ENCODE assay signal across 8 cellular contexts in the genomic region with DNA sequence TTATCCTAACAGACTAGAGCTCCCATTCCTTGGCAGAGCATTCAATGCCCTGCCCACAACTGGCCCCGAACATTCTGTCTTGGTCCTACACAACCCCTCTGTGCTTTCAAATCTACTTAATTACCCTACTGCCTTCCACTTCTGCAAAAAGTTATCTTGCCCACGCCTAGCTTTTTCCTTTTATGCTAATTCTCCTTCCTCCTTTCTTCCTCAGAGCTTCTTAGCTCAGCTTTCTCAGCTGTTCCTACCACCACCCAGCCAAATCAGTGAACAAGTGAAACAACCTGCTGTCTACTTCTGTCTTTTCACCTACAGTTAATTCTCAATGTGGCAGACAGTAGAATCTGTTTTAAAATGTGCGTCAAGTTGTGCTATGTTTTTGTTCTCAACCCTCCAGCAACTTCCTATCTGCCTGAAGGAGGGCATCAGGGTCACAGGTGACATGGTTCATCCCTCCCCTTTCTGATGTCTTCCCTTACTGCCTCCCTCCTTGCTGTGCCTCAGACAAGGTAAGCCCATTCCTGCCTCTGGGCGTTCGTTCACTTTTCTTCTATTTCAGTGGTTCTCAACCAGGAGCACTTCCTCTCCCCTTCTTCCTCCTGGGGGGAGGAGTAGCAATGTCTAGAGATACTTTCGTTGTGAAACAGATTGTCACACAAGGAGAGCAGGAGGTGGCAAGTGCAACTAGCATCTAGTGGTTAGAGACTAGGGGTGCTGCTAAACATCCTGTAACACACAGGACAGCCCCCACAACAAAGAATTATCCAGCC. TPM values are rescaled to one million over a fixed set of nuclear protein-coding genes. Genes with fewer than 3 reads are reported as not detected.
DNase-seq lines count a peak whose midpoint lies in the region; ATAC-seq and TF ChIP-seq lines count a peak whose summit lies in the region.

No MANE protein-coding gene starts in this region.

- H3K27me3 Mint-ChIP-seq in activated naive CD8-positive, alpha-beta T cell treated with anti-CD3 and anti-CD28 coated beads for 36 hours, result no peaks in the 10 kb centered on the region

- H4K8ac ChIP-seq in trophoblast cell (ENCODE audit: low read depth, low read length), result no peak overlapping the region

- peaks cover 14% of the 10 kb centered on the region for H3K36me3 Mint-ChIP-seq in activated naive CD8-positive, alpha-beta T cell treated with anti-CD3 and anti-CD28 coated beads for 36 hours

- DNase-seq in GM13976 (ENCODE audit: low spot score) (peak; percentile 38), trophoblast cell (peak; percentile 19 to 44), amniotic stem cell (lab: John Stamatoyannopoulos, UW) (no peak), NCI-H2171 (lab: John Stamatoyannopoulos, UW) (no peak), left lobe of liver (ENCODE audit: low spot score) (no peak)
- DNase-seq in activated naive CD8-positive, alpha-beta T cell treated with anti-CD3 and anti-CD28 coated beads for 36 hours, result peak; percentile 8

- no peak overlapping the region for H2BK120ac ChIP-seq in trophoblast cell (ENCODE audit: insufficient read depth, low read length, poor library complexity)

- H3K9ac ChIP-seq in KMS-11 (no peak overlapping the region), trophoblast cell (ENCODE audit: low read length) (no peak overlapping the region)

- no peak overlapping the region for H4K91ac ChIP-seq in trophoblast cell (ENCODE audit: low read depth, low read length)

- in situ Hi-C loops in GM13976 (cut with MboI; ENCODE audit: low sequenced_read_pairs, unreplicated experiment), result no loop called here

- peaks cover 43% of the 10 kb centered on the region for H3K4me1 Mint-ChIP-seq in activated naive CD8-positive, alpha-beta T cell treated with anti-CD3 and anti-CD28 coated beads for 36 hours

- H3K4me3 ChIP-seq in KMS-11 (IDR thresholded peaks at IDR 0.05; ENCODE audit: insufficient read depth, low read depth, low read length) (no peak overlapping the region), trophoblast cell (ENCODE audit: low read depth, low read length) (no peak overlapping the region)

- no peak overlapping the region for H3K4ac ChIP-seq in trophoblast cell (ENCODE audit: low read depth, low read length)

- no peak overlapping the region for H3K18ac ChIP-seq in trophoblast cell (ENCODE audit: low read length)

- H3K27ac ChIP-seq in KMS-11 (no peak overlapping the region), trophoblast cell (ENCODE audit: low read depth, low read length) (no peak overlapping the region)

- H4K20me1 ChIP-seq in KMS-11 (ENCODE audit: insufficient read depth), result no peaks in the 10 kb centered on the region

- peak overlapping the region; percentile 71 for H3K4me3 Mint-ChIP-seq in activated naive CD8-positive, alpha-beta T cell treated with anti-CD3 and anti-CD28 coated beads for 36 hours

- H4K12ac ChIP-seq in trophoblast cell (ENCODE audit: low read depth, low read length), result no peak overlapping the region

- H3K4me2 ChIP-seq in KMS-11 (peak overlapping the region; percentile 38; the same call in 1 of the 2 replicates), trophoblast cell (ENCODE audit: low read length) (no peak overlapping the region)

- no peak overlapping the region for H2BK5ac ChIP-seq in trophoblast cell (ENCODE audit: low read depth, low read length, poor library complexity)

- peak overlapping the region; percentile 93; the same call in 1 of the 2 replicates for H2AFZ ChIP-seq in KMS-11 (ENCODE audit: low read depth)
- no peak overlapping the region for H2AFZ ChIP-seq in trophoblast cell (ENCODE audit: insufficient read depth, low read length, poor library complexity)

- no peaks in the 10 kb centered on the region for H3K9me3 Mint-ChIP-seq in activated naive CD8-positive, alpha-beta T cell treated with anti-CD3 and anti-CD28 coated beads for 36 hours

- H3K27me3 ChIP-seq in KMS-11 (ENCODE audit: insufficient read depth, low read depth), result no peaks in the 10 kb centered on the region
- no peaks in the 10 kb centered on the region for H3K27me3 ChIP-seq in trophoblast cell (ENCODE audit: insufficient read depth, low read length)

- H2AK5ac ChIP-seq in trophoblast cell (ENCODE audit: low read length), result no peak overlapping the region

- H2BK12ac ChIP-seq in trophoblast cell (ENCODE audit: low read length), result no peak overlapping the region

- TF ChIP-seq CTCF in GM13976 (IDR thresholded peaks at IDR 0.05; ENCODE audit: borderline replicate concordance, control extremely low read depth, extremely low read depth, insufficient read depth, missing control alignments), result no peak
- no peak for TF ChIP-seq CTCF in KMS-11 (conservative IDR thresholded peaks at IDR 0.05; ENCODE audit: low read depth, low read length)

- no peak overlapping the region for H3K14ac ChIP-seq in trophoblast cell (ENCODE audit: low read length)

- no peak overlapping the region for H3K23ac ChIP-seq in trophoblast cell (ENCODE audit: low read length)

- H3K27ac Mint-ChIP-seq in activated naive CD8-positive, alpha-beta T cell treated with anti-CD3 and anti-CD28 coated beads for 36 hours, result peak overlapping the region; percentile 87

- no peaks in the 10 kb centered on the region for H3K9me3 ChIP-seq in trophoblast cell (ENCODE audit: insufficient read depth, low read depth, low read length)

- H3K79me1 ChIP-seq in trophoblast cell (ENCODE audit: low read length), result peaks cover 13% of the 10 kb centered on the region

- no peaks in the 10 kb centered on the region for H3K36me3 ChIP-seq in KMS-11 (ENCODE audit: insufficient read depth)
- peaks cover 8 to 10% of the 10 kb centered on the region in 2 experiments for H3K36me3 ChIP-seq in trophoblast cell (ENCODE audit: control insufficient read depth in 1 of 2, insufficient read depth in 2 of 2, low read length in 2 of 2)

- peaks cover 30% of the 10 kb centered on the region for H3K4me1 ChIP-seq in KMS-11 (ENCODE audit: low read depth, poor library complexity, severe bottlenecking)
- peaks cover 2 to 4% of the 10 kb centered on the region in 2 experiments for H3K4me1 ChIP-seq in trophoblast cell (ENCODE audit: control insufficient read depth in 1 of 2, insufficient read depth in 2 of 2, low read length in 2 of 2)

- ATAC-seq in GM21529 (IDR thresholded peaks at IDR 0.05; ENCODE audit: unreplicated experiment) (peak; percentile 46), left lobe of liver (no peak)

- WGBS in trophoblast cell (ENCODE audit: extremely low coverage, insufficient coverage, insufficient read length), result no CpG with 5 or more reads among the region's 6 CpGs

- H3K79me2 ChIP-seq in KMS-11 (ENCODE audit: insufficient read depth, low read depth), result peaks cover 9% of the 10 kb centered on the region; the same call in 1 of the 2 replicates
- H3K79me2 ChIP-seq in trophoblast cell (ENCODE audit: control insufficient read depth, insufficient read depth, low read length, poor library complexity), result peaks cover 10% of the 10 kb centered on the region

RNA-seq across cellular contexts. Expression of gene REEP5, which starts 1.3 kb away (rescaled TPM):
- total RNA-seq in activated naive CD8-positive, alpha-beta T cell treated with anti-CD3 and anti-CD28 coated beads for 36 hours, result 10 to 100 TPM; 40.0 to 45.3 TPM
- 69.4 and 75.4 TPM in 2 replicates for polyA plus RNA-seq in trophoblast cell (2013)
- total RNA-seq in left lobe of liver, result 73.3 TPM

RNA-seq across cellular contexts. Expression of gene DCP2, which starts 53.3 kb away (rescaled TPM):
- total RNA-seq in activated naive CD8-positive, alpha-beta T cell treated with anti-CD3 and anti-CD28 coated beads for 36 hours, result 10 to 100 TPM; 78.0 to 78.7 TPM
- polyA plus RNA-seq in trophoblast cell (2013), result 52.1 and 52.8 TPM in 2 replicates
- 16.7 TPM for total RNA-seq in left lobe of liver

Comparison
In these comparisons a context has a peak if more than half of its experiments do, and no peak if none do; other contexts are left out.
1. DNase-seq: peak in GM13976 (single experiment), activated naive CD8-positive, alpha-beta T cell treated with anti-CD3 and anti-CD28 coated beads for 36 hours (single experiment) and trophoblast cell (2 of 2); none in amniotic stem cell (single experiment), NCI-H2171 (single experiment) and left lobe of liver (single experiment).